ENCODE assay signal across 20 cellular contexts in genomic region chr2:44944952-44945612, GRCh38. TPM values are rescaled to one million over a fixed set of nuclear protein-coding genes. Genes with fewer than 3 reads are reported as not detected.
A peak's percentile ranks its signal among the peaks of the same experiment; 100 is the strongest.
DNase-seq lines count a peak whose midpoint lies in the region; ATAC-seq, FAIRE-seq and TF ChIP-seq lines count a peak whose summit lies in the region.
"Had no signal": no experiment of that assay in that cellular context is flagged by ENCODE, and none has a peak within 500 bp of the region (broad histone marks: within the 10 kb centered on the region; RNA-seq: fewer than 3 reads in every experiment).

No MANE protein-coding gene starts in this region.

- peaks cover 11% of the 10 kb centered on the region for H4K20me1 ChIP-seq in astrocyte (ENCODE audit: insufficient read depth, low read length)

- no peak for DNase-seq in stimulated activated naive CD8-positive, alpha-beta T cell treated with anti-CD3 and anti-CD28 coated beads, Interleukin-15, Interleukin-2, amounts not matched to agents 100 U/mL and 50 U/mL, for 24 hours
- no peak for DNase-seq in astrocyte (ENCODE audit: low read depth)
- no peak for DNase-seq in natural killer cell
- DNase-seq in type B pancreatic cell (ENCODE audit: extremely low spot score, unreplicated experiment): no peak
- no peak for DNase-seq in germinal center (ENCODE audit: low spot score)
- DNase-seq: aorta; EL; foreskin melanocyte; midbrain; NCI-H187; NCI-H526; RPMI8226; stimulated activated CD4-positive, alpha-beta T cell treated with anti-CD3 and anti-CD28 coated beads, Interleukin-4, amount 100 ng/mL, for 24 hours; stimulated activated naive CD4-positive, alpha-beta T cell had no signal

- no peaks in the 10 kb centered on the region for H3K9me3 ChIP-seq in astrocyte (ENCODE audit: insufficient read depth, low read depth, low read length)

- no peaks in the 10 kb centered on the region for H3K36me3 Mint-ChIP-seq in stimulated activated naive CD8-positive, alpha-beta T cell treated with anti-CD3 and anti-CD28 coated beads, Interleukin-15, Interleukin-2, amounts not matched to agents 100 ng/mL and 50 ng/mL, for 24 hours (ENCODE audit: low read depth)
- H3K36me3 Mint-ChIP-seq in astrocyte (ENCODE audit: low read depth, unreplicated experiment): peaks cover 4% of the 10 kb centered on the region
- no peaks in the 10 kb centered on the region for H3K36me3 Mint-ChIP-seq in natural killer cell
- H3K36me3 Mint-ChIP-seq in type B pancreatic cell: no peaks in the 10 kb centered on the region

- no peak overlapping the region for H3K27ac Mint-ChIP-seq in stimulated activated naive CD8-positive, alpha-beta T cell treated with anti-CD3 and anti-CD28 coated beads, Interleukin-15, Interleukin-2, amounts not matched to agents 100 ng/mL and 50 ng/mL, for 24 hours
- H3K27ac Mint-ChIP-seq in astrocyte (ENCODE audit: unreplicated experiment): no peak overlapping the region
- no peak overlapping the region for H3K27ac Mint-ChIP-seq in natural killer cell
- H3K27ac Mint-ChIP-seq in type B pancreatic cell: no peak overlapping the region

- H3K27me3 Mint-ChIP-seq in stimulated activated naive CD8-positive, alpha-beta T cell treated with anti-CD3 and anti-CD28 coated beads, Interleukin-15, Interleukin-2, amounts not matched to agents 100 ng/mL and 50 ng/mL, for 24 hours: peaks cover 85% of the 10 kb centered on the region
- H3K27me3 Mint-ChIP-seq in astrocyte (ENCODE audit: low read depth, unreplicated experiment) (peaks cover 87% of the 10 kb centered on the region), natural killer cell (ENCODE audit: low read depth in 2 of 2) (peaks cover 69 to 83% of the 10 kb centered on the region in 2 donors), type B pancreatic cell (peaks cover 97% of the 10 kb centered on the region)

- H3K27ac ChIP-seq in astrocyte (ENCODE audit: low read depth, low read length): no peak overlapping the region

- intact Hi-C loops in natural killer cell (cut with micrococcal nuclease): no loop called here

- no peak for ATAC-seq in stimulated activated naive CD8-positive, alpha-beta T cell treated with anti-CD3 and anti-CD28 coated beads, Interleukin-15, Interleukin-2, amounts not matched to agents 100 U/mL and 50 U/mL, for 24 hours
- ATAC-seq in natural killer cell (no peak), HG02610 (IDR thresholded peaks at IDR 0.05; ENCODE audit: unreplicated experiment) (no peak), HG02642 (IDR thresholded peaks at IDR 0.05; ENCODE audit: poor library complexity, unreplicated experiment) (no peak)

- peak overlapping the region; percentile 18 for H2AFZ ChIP-seq in astrocyte (ENCODE audit: low read depth, low read length)

- peak overlapping the region; percentile 54 for H3K9ac ChIP-seq in astrocyte (ENCODE audit: low read length)

- peaks cover 20% of the 10 kb centered on the region for H3K79me2 ChIP-seq in astrocyte (ENCODE audit: insufficient read depth, low read length)

- H3K4me1 Mint-ChIP-seq in stimulated activated naive CD8-positive, alpha-beta T cell treated with anti-CD3 and anti-CD28 coated beads, Interleukin-15, Interleukin-2, amounts not matched to agents 100 ng/mL and 50 ng/mL, for 24 hours (ENCODE audit: low read depth): peaks cover 39% of the 10 kb centered on the region
- H3K4me1 Mint-ChIP-seq in astrocyte (ENCODE audit: low read depth, unreplicated experiment) (peaks cover 2% of the 10 kb centered on the region), natural killer cell (peaks cover 11 to 38% of the 10 kb centered on the region in 2 donors), type B pancreatic cell (ENCODE audit: unreplicated experiment) (peaks cover 30% of the 10 kb centered on the region)

- H3K4me3 Mint-ChIP-seq in stimulated activated naive CD8-positive, alpha-beta T cell treated with anti-CD3 and anti-CD28 coated beads, Interleukin-15, Interleukin-2, amounts not matched to agents 100 ng/mL and 50 ng/mL, for 24 hours: peak overlapping the region; percentile 9
- peak overlapping the region; percentile 57 for H3K4me3 Mint-ChIP-seq in astrocyte (ENCODE audit: unreplicated experiment)
- H3K4me3 Mint-ChIP-seq in natural killer cell: peak overlapping the region; percentile 49
- peak overlapping the region; percentile 72 for H3K4me3 Mint-ChIP-seq in type B pancreatic cell

- H3K27me3 ChIP-seq in astrocyte (ENCODE audit: insufficient read depth, low read length): peaks cover 92% of the 10 kb centered on the region

- no peaks in the 10 kb centered on the region for H3K9me3 Mint-ChIP-seq in stimulated activated naive CD8-positive, alpha-beta T cell treated with anti-CD3 and anti-CD28 coated beads, Interleukin-15, Interleukin-2, amounts not matched to agents 100 ng/mL and 50 ng/mL, for 24 hours
- H3K9me3 Mint-ChIP-seq in astrocyte (ENCODE audit: unreplicated experiment) (peaks cover 16% of the 10 kb centered on the region), natural killer cell (no peaks in the 10 kb centered on the region), type B pancreatic cell (no peaks in the 10 kb centered on the region)

- H3K4me1 ChIP-seq in astrocyte (ENCODE audit: insufficient read depth, low read length): peaks cover 14% of the 10 kb centered on the region

- FAIRE-seq in astrocyte (lab: Jason Lieb, UNC): no peak
- FAIRE-seq: GM12892, TTC549 had no signal

- peak overlapping the region; percentile 76 for H3K4me2 ChIP-seq in astrocyte (ENCODE audit: low read length)

- H3K4me3 ChIP-seq in astrocyte (ENCODE audit: insufficient read depth, low read depth, low read length): peak overlapping the region; percentile 23

- no peaks in the 10 kb centered on the region for H3K36me3 ChIP-seq in astrocyte (ENCODE audit: insufficient read depth, low read length)

- TF ChIP-seq CTCF in astrocyte (IDR thresholded peaks at IDR 0.05; ENCODE audit: insufficient read depth, low read depth, low read length) (no peak), natural killer cell (IDR thresholded peaks at IDR 0.05) (no peak), type B pancreatic cell (conservative IDR thresholded peaks at IDR 0.05) (no peak)

RNA-seq across cellular contexts. Expression of gene SIX3, which starts 3.6 kb away (rescaled TPM):
- total RNA-seq in astrocyte (0.48 and 1.7 TPM in 2 replicates), natural killer cell (under 1 TPM in 2 of 3 donors, not detected in 1; 0.15 to 0.39 TPM), type B pancreatic cell (ENCODE audit: low replicate concordance) (0.68 TPM in 1 of 2 replicates, not detected in the other)
- total RNA-seq: aorta, renal cortical epithelial cell had no signal

Comparison
In these comparisons a context has a peak if more than half of its experiments do, and no peak if none do; other contexts are left out.
1. H3K4me3 Mint-ChIP-seq: peak in every context shown above with its lines; median percentile 72 in type B pancreatic cell; 57 in astrocyte; 49 in natural killer cell; 9 in stimulated activated naive CD8-positive, alpha-beta T cell treated with anti-CD3 and anti-CD28 coated beads, Interleukin-15, Interleukin-2, amounts not matched to agents 100 ng/mL and 50 ng/mL, for 24 hours.